ENCODE assay signal across 13 cellular contexts in genomic region chrX:48532201-48532600, GRCh38. TPM values are rescaled to one million over a fixed set of nuclear protein-coding genes. Genes with fewer than 3 reads are reported as not detected.
A peak's percentile ranks its signal among the peaks of the same experiment; 100 is the strongest.
DNase-seq lines count a peak whose midpoint lies in the region; ATAC-seq and TF ChIP-seq lines count a peak whose summit lies in the region.
"Had no signal": no experiment of that assay in that cellular context is flagged by ENCODE, and none has a peak within 500 bp of the region (broad histone marks: within the 10 kb centered on the region; RNA-seq: fewer than 3 reads in every experiment).

No MANE protein-coding gene starts in this region.

- H3K4me1 Mint-ChIP-seq in dendritic cell treated with granulocyte-macrophage colony-stimulating factor and Interleukin-4, amounts not matched to agents 40 ng/mL and 50 ng/mL, for 4 days (ENCODE audit: low read depth) = peaks cover 30% of the 10 kb centered on the region
- H3K4me1 Mint-ChIP-seq in natural killer cell treated with Interleukin-12 subunit alpha and Interleukin-12 subunit beta and Interleukin-15 and Interleukin-18, amount 100 ng/mL, for 72 hours (ENCODE audit: low read depth in 2 of 2) = peaks cover 27 to 38% of the 10 kb centered on the region in 2 donors

- H3K9me3 ChIP-seq in PC-3 (ENCODE audit: low read length) (no peaks in the 10 kb centered on the region), spleen (no peaks in the 10 kb centered on the region)
- H3K9me3 ChIP-seq: thoracic aorta had no signal

- WGBS in spleen, 5 donors = 60 to 100% (median 84%) methylated on average over 1 of the region's 1 CpG

- TF ChIP-seq CTCF in PC-3 (conservative IDR thresholded peaks at IDR 0.05; ENCODE audit: low read depth, low read length) (no peak), spleen (IDR thresholded peaks at IDR 0.05 in 8 of 11, conservative IDR thresholded peaks at IDR 0.05 in 3 of 11) (no peak)

- H3K9ac ChIP-seq in PC-3 (ENCODE audit: low read length) = peak overlapping the region; percentile 32; the same call in 1 of the 2 replicates

- H3K4me3 Mint-ChIP-seq in dendritic cell treated with granulocyte-macrophage colony-stimulating factor and Interleukin-4, amounts not matched to agents 40 ng/mL and 50 ng/mL, for 4 days = no peak overlapping the region
- peak overlapping the region; percentile 44 for H3K4me3 Mint-ChIP-seq in natural killer cell treated with Interleukin-12 subunit alpha and Interleukin-12 subunit beta and Interleukin-15 and Interleukin-18, amount 100 ng/mL, for 72 hours

- H3K27me3 ChIP-seq in PC-3 (ENCODE audit: low read length) (no peaks in the 10 kb centered on the region), spleen (replicated peaks in 1 of 7) (no peaks in the 10 kb centered on the region)

- DNase-seq in NCI-H82 (lab: John Stamatoyannopoulos, UW) (peak; percentile 72), NCI-H82 treated with DMSO at 0.1 percent for 48 hours (lab: John Stamatoyannopoulos, UW; ENCODE audit: unreplicated experiment) (no peak), PC-3 (no peak), spleen (no peak)
- DNase-seq in natural killer cell treated with Interleukin-12 subunit alpha and Interleukin-12 subunit beta and Interleukin-15 and Interleukin-18, amount 100 ng/mL, for 72 hours (ENCODE audit: low spot score) = no peak
- DNase-seq: activated CD4-positive, alpha-beta T cell treated with anti-CD3 and anti-CD28 coated beads, Interleukin-2, amount 50 U/mL, for 48 hours; DND-41; KBM-7; NCI-H2029 had no signal

- intact Hi-C loops in PC-3 (cut with micrococcal nuclease) = no loop called here
- intact Hi-C loops in dendritic cell treated with granulocyte-macrophage colony-stimulating factor and Interleukin-4, amounts not matched to agents 40 ng/mL and 50 ng/mL, for 4 days (cut with micrococcal nuclease) = no loop called here
- intact Hi-C loops in spleen (cut with DNase I; ENCODE audit: low total_unique reads) = no loop called here

- ATAC-seq in PC-3 (no peak), HG03108 (IDR thresholded peaks at IDR 0.05; ENCODE audit: unreplicated experiment) (no peak), GM21515 (IDR thresholded peaks at IDR 0.05; ENCODE audit: unreplicated experiment) (no peak)
- no peak for ATAC-seq in natural killer cell treated with Interleukin-12 subunit alpha and Interleukin-12 subunit beta and Interleukin-15 and Interleukin-18, amount 100 ng/mL, for 72 hours

- H3K4me3 ChIP-seq in PC-3 (ENCODE audit: low read length) = no peak overlapping the region
- H3K4me3 ChIP-seq in spleen = no peak overlapping the region
- H3K4me3 ChIP-seq: thoracic aorta had no signal

- H3K36me3 Mint-ChIP-seq in dendritic cell treated with granulocyte-macrophage colony-stimulating factor and Interleukin-4, amounts not matched to agents 40 ng/mL and 50 ng/mL, for 4 days (ENCODE audit: low read depth) = peaks cover 19% of the 10 kb centered on the region
- peaks cover 12% of the 10 kb centered on the region for H3K36me3 Mint-ChIP-seq in natural killer cell treated with Interleukin-12 subunit alpha and Interleukin-12 subunit beta and Interleukin-15 and Interleukin-18, amount 100 ng/mL, for 72 hours

- H3K4me2 ChIP-seq in PC-3 (ENCODE audit: low read length) = peak overlapping the region; percentile 39

- H2AFZ ChIP-seq in PC-3 (ENCODE audit: low read length) = 0 out of 2 replicates have a peak overlapping the region, but pooled peaks have one; percentile 24

- no peaks in the 10 kb centered on the region for H4K20me1 ChIP-seq in PC-3 (ENCODE audit: low read length)

- no peaks in the 10 kb centered on the region for H3K9me3 Mint-ChIP-seq in dendritic cell treated with granulocyte-macrophage colony-stimulating factor and Interleukin-4, amounts not matched to agents 40 ng/mL and 50 ng/mL, for 4 days
- no peaks in the 10 kb centered on the region for H3K9me3 Mint-ChIP-seq in natural killer cell treated with Interleukin-12 subunit alpha and Interleukin-12 subunit beta and Interleukin-15 and Interleukin-18, amount 100 ng/mL, for 72 hours

- H3K36me3 ChIP-seq in PC-3 (ENCODE audit: low read depth, low read length) = peaks cover 8% of the 10 kb centered on the region
- peaks cover 0 to 23% (median 5%) of the 10 kb centered on the region in 6 donors for H3K36me3 ChIP-seq in spleen
- H3K36me3 ChIP-seq: thoracic aorta had no signal

- H3K4me1 ChIP-seq in PC-3 (ENCODE audit: insufficient read depth, low read length) (peaks cover 22% of the 10 kb centered on the region), spleen (no peaks in the 10 kb centered on the region)

- BruUV-seq in PC-3 (replicated peaks; lab: Mats Ljungman, UMichigan) = TSS peak; percentile 55

- POLR2A ChIA-PET in PC-3 (lab: Charles Lee; ENCODE audit: unreplicated experiment) = no interaction called here

- CTCF ChIA-PET in PC-3 (lab: Charles Lee) = no interaction called here

- no peak for TF ChIP-seq POLR2A in spleen (IDR thresholded peaks at IDR 0.05)

- H3K79me2 ChIP-seq in PC-3 (ENCODE audit: low read length) = no peaks in the 10 kb centered on the region

- H3K27me3 Mint-ChIP-seq in dendritic cell treated with granulocyte-macrophage colony-stimulating factor and Interleukin-4, amounts not matched to agents 40 ng/mL and 50 ng/mL, for 4 days = no peaks in the 10 kb centered on the region
- peaks cover 0 to 5% of the 10 kb centered on the region in 2 donors for H3K27me3 Mint-ChIP-seq in natural killer cell treated with Interleukin-12 subunit alpha and Interleukin-12 subunit beta and Interleukin-15 and Interleukin-18, amount 100 ng/mL, for 72 hours

- peak overlapping the region; percentile 86 for H3K27ac ChIP-seq in PC-3 (ENCODE audit: low read length)
- H3K27ac ChIP-seq in spleen = peak overlapping the region in 1 of 8 donors; percentile 37

- peak overlapping the region; percentile 77 for H3K27ac Mint-ChIP-seq in dendritic cell treated with granulocyte-macrophage colony-stimulating factor and Interleukin-4, amounts not matched to agents 40 ng/mL and 50 ng/mL, for 4 days
- peak overlapping the region; percentile 56 to 74 for H3K27ac Mint-ChIP-seq in natural killer cell treated with Interleukin-12 subunit alpha and Interleukin-12 subunit beta and Interleukin-15 and Interleukin-18, amount 100 ng/mL, for 72 hours

- no peaks in the 10 kb centered on the region for H3F3A ChIP-seq in PC-3 (ENCODE audit: low read length, unreplicated experiment)

- no peaks in the 10 kb centered on the region for H3K9me2 ChIP-seq in PC-3 (replicated peaks; ENCODE audit: low read length)

RNA-seq across cellular contexts. Expression of gene TBC1D25, which starts 7.3 kb away (rescaled TPM):
- total RNA-seq in PC-3 (2014; rRNA removed) (11.3 and 24.2 TPM in 2 replicates), spleen (10 to 100 TPM; 12.4 to 19.1 (median 16.2) TPM)
- 10 to 100 TPM; 31.8 to 37.0 TPM for total RNA-seq in natural killer cell treated with Interleukin-12 subunit alpha and Interleukin-12 subunit beta and Interleukin-15 and Interleukin-18, amount 100 ng/mL, for 72 hours
- polyA plus RNA-seq in spleen = 1 to 10 TPM; 4.0 to 8.3 (median 6.1) TPM

RNA-seq across cellular contexts. Expression of gene EBP, which starts 10.6 kb away (rescaled TPM):
- 307 and 324 TPM in 2 replicates for total RNA-seq in PC-3 (2014; rRNA removed)
- total RNA-seq in natural killer cell treated with Interleukin-12 subunit alpha and Interleukin-12 subunit beta and Interleukin-15 and Interleukin-18, amount 100 ng/mL, for 72 hours = 100 to 1,000 TPM; 380 to 399 TPM
- 10 to 100 TPM; 25.1 to 36.3 (median 32.0) TPM for total RNA-seq in spleen
- polyA plus RNA-seq in spleen = 10 to 100 TPM; 46.4 to 62.3 (median 57.8) TPM

RNA-seq across cellular contexts. Expression of gene PORCN, which starts 23.4 kb away (rescaled TPM):
- 38.9 and 48.3 TPM in 2 replicates for total RNA-seq in PC-3 (2014; rRNA removed)
- total RNA-seq in natural killer cell treated with Interleukin-12 subunit alpha and Interleukin-12 subunit beta and Interleukin-15 and Interleukin-18, amount 100 ng/mL, for 72 hours = 10 to 100 TPM; 25.9 to 31.0 TPM
- total RNA-seq in spleen = 10 to 100 TPM in 5 of 7 donors, 1 to 10 TPM in 2; 9.8 to 20.8 (median 14.2) TPM
- 1 to 10 TPM; 5.0 to 8.8 (median 7.3) TPM for polyA plus RNA-seq in spleen

RNA-seq across cellular contexts. Expression of gene RBM3, which starts 42.1 kb away (rescaled TPM):
- total RNA-seq in PC-3 (2014; rRNA removed) = 375 and 389 TPM in 2 replicates
- total RNA-seq in natural killer cell treated with Interleukin-12 subunit alpha and Interleukin-12 subunit beta and Interleukin-15 and Interleukin-18, amount 100 ng/mL, for 72 hours = 100 to 1,000 TPM; 329 to 362 TPM
- total RNA-seq in spleen = 100 to 1,000 TPM; 155 to 361 (median 203) TPM
- polyA plus RNA-seq in spleen = 100 to 1,000 TPM; 162 to 224 (median 198) TPM

RNA-seq across cellular contexts. Expression of gene FTSJ1, which starts 56.2 kb away (rescaled TPM):
- total RNA-seq in PC-3 (2014; rRNA removed) (175 and 189 TPM in 2 replicates), spleen (10 to 100 TPM; 27.1 to 58.6 (median 38.5) TPM)
- 100 to 1,000 TPM in 1 of 2 donors, 10 to 100 TPM in 1; 83.8 to 120 TPM for total RNA-seq in natural killer cell treated with Interleukin-12 subunit alpha and Interleukin-12 subunit beta and Interleukin-15 and Interleukin-18, amount 100 ng/mL, for 72 hours
- 10 to 100 TPM; 36.6 to 47.4 (median 41.0) TPM for polyA plus RNA-seq in spleen
